ENCODE assay signal across 17 cellular contexts in the genomic region with DNA sequence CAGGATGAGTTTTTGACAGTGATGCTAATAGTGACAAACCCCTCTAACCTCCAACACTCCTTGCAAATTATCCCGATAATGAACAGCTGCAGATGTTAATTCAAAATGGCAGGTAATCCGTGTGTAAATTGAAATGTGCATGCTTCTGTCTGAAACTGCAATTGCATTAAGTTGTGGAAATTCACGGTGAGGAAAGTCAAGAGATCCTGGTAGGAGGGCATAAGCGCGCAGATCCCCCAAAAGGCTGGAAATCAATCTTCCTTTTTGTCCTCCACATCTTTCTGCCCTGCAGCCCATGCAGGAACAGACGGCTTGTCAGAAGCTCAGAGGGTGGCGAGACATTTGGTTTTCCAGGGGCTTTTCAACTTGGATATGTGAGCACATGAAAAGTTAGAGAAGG.
"Had no signal": no experiment of that assay in that cellular context is flagged by ENCODE, and none has a peak within 500 bp of the region (broad histone marks: within the 10 kb centered on the region; RNA-seq: fewer than 3 reads in every experiment).

No MANE protein-coding gene starts in this region.

- H3K27ac ChIP-seq: neutrophil, thyroid gland, upper lobe of left lung, vagina had no signal

- H3K4me3 ChIP-seq: thyroid gland, upper lobe of left lung, vagina had no signal

- H3K36me3 Mint-ChIP-seq: naive B cell had no signal

- H3K27me3 ChIP-seq: thyroid gland, upper lobe of left lung, vagina had no signal

- H3K4me3 Mint-ChIP-seq: dendritic cell treated with granulocyte-macrophage colony-stimulating factor and Interleukin-4, amounts not matched to agents 40 ng/mL and 50 ng/mL, for 4 days; nephron had no signal

- H3K9me3 ChIP-seq: neutrophil, thyroid gland, upper lobe of left lung, vagina had no signal

- DNase-seq: foreskin melanocyte; head of caudate nucleus; hippocampal formation; kidney glomerular epithelial cell; naive B cell; posterior cingulate gyrus; right cardiac atrium; small intestine; stimulated activated CD4-positive, alpha-beta T cell treated with anti-CD3 and anti-CD28 coated beads, Interleukin-12 subunit alpha, Interleukin-12 subunit beta, amount 100 ng/mL, for 4 hours; stimulated activated naive CD4-positive, alpha-beta T cell treated with Interleukin-2 at 50 U/mL for 16 hours; thyroid gland; upper lobe of left lung had no signal

- H3K36me3 ChIP-seq: neutrophil, thyroid gland, upper lobe of left lung, vagina had no signal

- H3K27ac Mint-ChIP-seq: dendritic cell treated with granulocyte-macrophage colony-stimulating factor and Interleukin-4, amounts not matched to agents 40 ng/mL and 50 ng/mL, for 4 days; nephron had no signal

- H3K4me1 ChIP-seq: thyroid gland, vagina had no signal

- H3K9me3 Mint-ChIP-seq: dendritic cell treated with granulocyte-macrophage colony-stimulating factor and Interleukin-4, amounts not matched to agents 40 ng/mL and 50 ng/mL, for 4 days; naive B cell; nephron had no signal

- FAIRE-seq: colon, small intestine had no signal
